ENCODE assay signal across 1 cellular context in genomic region chr6:137219664-137220252, GRCh38.
TF ChIP-seq lines count a peak whose summit lies in the region.

No MANE protein-coding gene starts in this region.

TF ChIP-seq in GM12878, 131 proteins besides CTCF, POLR2A, EP300 and RAD21 (continued from another document and continues in another):
- TF ChIP-seq PBX3 (IDR thresholded peaks at IDR 0.05; ENCODE audit: insufficient replicate concordance, low read depth, low read length) (no peak), E4F1 (IDR thresholded peaks at IDR 0.05; ENCODE audit: borderline replicate concordance, partially characterized antibody) (no peak), SMARCA5 (IDR thresholded peaks at IDR 0.05) (no peak), NFYA (IDR thresholded peaks at IDR 0.05; ENCODE audit: borderline replicate concordance, low read depth, low read length) (no peak), ELK1 (IDR thresholded peaks at IDR 0.05; ENCODE audit: low read depth, low read length) (no peak), ZNF622 (IDR thresholded peaks at IDR 0.05) (no peak), RAD51 (IDR thresholded peaks at IDR 0.05) (no peak), NR2F1 (conservative IDR thresholded peaks at IDR 0.05) (0 out of 2 replicates have a peak, but pooled peaks have one; percentile 2), NRF1 (conservative IDR thresholded peaks at IDR 0.05; ENCODE audit: low read depth, low read length) (no peak), FOXM1 (IDR thresholded peaks at IDR 0.05; ENCODE audit: low read depth, low read length) (no peak), POU2F2 (IDR thresholded peaks at IDR 0.05; ENCODE audit: borderline replicate concordance, low read depth, low read length) (no peak), E2F8 (IDR thresholded peaks at IDR 0.05; ENCODE audit: low read depth, partially characterized antibody) (no peak), MYC (IDR thresholded peaks at IDR 0.05; ENCODE audit: insufficient read depth, insufficient read length, insufficient replicate concordance, low read length, severe bottlenecking) (no peak), CEBPZ (IDR thresholded peaks at IDR 0.05; ENCODE audit: low read depth, low read length) (no peak), TARDBP (IDR thresholded peaks at IDR 0.05; ENCODE audit: borderline replicate concordance) (no peak), FOS (IDR thresholded peaks at IDR 0.05; ENCODE audit: borderline replicate concordance, extremely low read depth, insufficient read length) (no peak), ZNF687 (IDR thresholded peaks at IDR 0.05) (no peak), ESRRA (IDR thresholded peaks at IDR 0.05; ENCODE audit: low read length) (no peak), IKZF2 (IDR thresholded peaks at IDR 0.05) (0 out of 4 replicates have a peak, but pooled peaks have one; percentile 63 to 66), SP1 (IDR thresholded peaks at IDR 0.05; ENCODE audit: low read depth, low read length) (no peak), MTA2 (IDR thresholded peaks at IDR 0.05; ENCODE audit: low read depth) (peak; percentile 48; the same call in 1 of the 2 replicates), MLLT1 (IDR thresholded peaks at IDR 0.05) (0 out of 2 replicates have a peak, but pooled peaks have one; percentile 54), EED (IDR thresholded peaks at IDR 0.05; ENCODE audit: low read depth) (no peak), CBFB (IDR thresholded peaks at IDR 0.05; ENCODE audit: low read depth) (no peak), JUNB (IDR thresholded peaks at IDR 0.05) (no peak), SRF (IDR thresholded peaks at IDR 0.05; ENCODE audit: low read depth in 2 of 2, low read length in 2 of 2) (no peak), TCF3 (IDR thresholded peaks at IDR 0.05; ENCODE audit: borderline replicate concordance, insufficient read depth, low read depth, low read length) (no peak), YBX1 (IDR thresholded peaks at IDR 0.05) (no peak), CUX1 (IDR thresholded peaks at IDR 0.05; ENCODE audit: insufficient replicate concordance, low read depth, low read length) (peak; percentile 30), ZNF384 (IDR thresholded peaks at IDR 0.05; ENCODE audit: borderline replicate concordance, low read depth, low read length) (no peak), ATF2 (IDR thresholded peaks at IDR 0.05; ENCODE audit: low read length) (0 out of 2 replicates have a peak, but pooled peaks have one; percentile 32), BHLHE40 (IDR thresholded peaks at IDR 0.05; ENCODE audit: borderline replicate concordance in 1 of 2, low read depth in 2 of 2, low read length in 1 of 2) (no peak)
